ENCODE assay signal across 13 cellular contexts in the genomic region with DNA sequence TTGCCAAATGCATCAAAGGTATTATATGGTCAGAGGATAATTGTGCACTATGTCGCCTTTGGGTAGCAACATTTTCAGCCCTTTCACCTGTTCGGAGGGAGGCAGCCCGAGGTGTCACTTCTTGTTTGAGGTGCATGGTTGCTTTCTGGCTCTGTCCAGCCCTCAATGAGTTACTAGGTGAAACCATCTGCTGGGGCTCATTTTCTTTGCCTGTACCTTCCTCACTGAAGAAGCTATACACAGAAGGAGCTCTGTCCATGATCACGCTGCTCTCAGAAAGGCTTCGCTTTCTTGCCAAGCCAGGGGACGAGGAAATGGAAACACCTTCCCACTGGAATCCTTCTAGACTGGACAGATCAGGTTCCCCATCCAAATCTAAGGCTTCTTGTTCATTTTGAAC. TPM values are rescaled to one million over a fixed set of nuclear protein-coding genes. Genes with fewer than 3 reads are reported as not detected.
DNase-seq lines count a peak whose midpoint lies in the region; ATAC-seq and TF ChIP-seq lines count a peak whose summit lies in the region.
"Had no signal": no experiment of that assay in that cellular context is flagged by ENCODE, and none has a peak within 500 bp of the region (broad histone marks: within the 10 kb centered on the region; RNA-seq: fewer than 3 reads in every experiment).

No MANE protein-coding gene starts in this region.

- H3K4me1 Mint-ChIP-seq in endothelial cell (ENCODE audit: unreplicated experiment), result no peaks in the 10 kb centered on the region
- H3K4me1 Mint-ChIP-seq: B cell, H9 had no signal

- peaks cover 25% of the 10 kb centered on the region for H3K36me3 Mint-ChIP-seq in endothelial cell (ENCODE audit: low read depth, unreplicated experiment)

- peak overlapping the region; percentile 59 for H3K4me3 ChIP-seq in left ventricle myocardium inferior
- no peak overlapping the region for H3K4me3 ChIP-seq in gastrocnemius medialis
- H3K4me3 ChIP-seq: BLaER1 treated with 17β-estradiol and CSF1 and Interleukin-3, amounts not matched to agents 10 nM and 100 nM; GM12878 had no signal

- ATAC-seq in Right ventricle myocardium inferior, result no peak
- ATAC-seq in gastrocnemius medialis, result no peak
- no peak for ATAC-seq in GM18909 (IDR thresholded peaks at IDR 0.05; ENCODE audit: poor library complexity, unreplicated experiment)
- ATAC-seq: CD8-positive, alpha-beta T cell; GM12878 had no signal

- TF ChIP-seq POLR2A in gastrocnemius medialis (IDR thresholded peaks at IDR 0.05), result no peak

- no peaks in the 10 kb centered on the region for H3K27me3 Mint-ChIP-seq in endothelial cell (ENCODE audit: unreplicated experiment)
- H3K27me3 Mint-ChIP-seq: B cell had no signal

- H3K9me3 ChIP-seq in left ventricle myocardium inferior (replicated peaks) (no peaks in the 10 kb centered on the region), gastrocnemius medialis (no peaks in the 10 kb centered on the region)
- H3K9me3 ChIP-seq: BLaER1 treated with 17β-estradiol and CSF1 and Interleukin-3, amounts not matched to agents 10 nM and 100 nM had no signal

- peaks cover 93% of the 10 kb centered on the region for H3K36me3 ChIP-seq in left ventricle myocardium inferior
- H3K36me3 ChIP-seq in gastrocnemius medialis, result peaks cover 0 to 36% of the 10 kb centered on the region in 2 donors

- in situ Hi-C loops in gastrocnemius medialis (cut with MboI; ENCODE audit: low sequenced_read_pairs in 4 of 4), result no loop called here

- H3K4me1 ChIP-seq in left ventricle myocardium inferior, result peaks cover 74% of the 10 kb centered on the region
- H3K4me1 ChIP-seq in gastrocnemius medialis, result peaks cover 59 to 63% of the 10 kb centered on the region in 2 donors
- H3K4me1 ChIP-seq: BLaER1 treated with 17β-estradiol and CSF1 and Interleukin-3, amounts not matched to agents 10 nM and 100 nM had no signal

- H3K27ac ChIP-seq in left ventricle myocardium inferior (replicated peaks), result peak overlapping the region; percentile 50
- H3K27ac ChIP-seq in gastrocnemius medialis, result peak overlapping the region; percentile 82 to 92 (median 88)
- H3K27ac ChIP-seq: BLaER1 treated with 17β-estradiol and CSF1 and Interleukin-3, amounts not matched to agents 10 nM and 100 nM had no signal

- intact Hi-C loops in left ventricle myocardium inferior (cut with micrococcal nuclease) (no loop called here), Right ventricle myocardium inferior (cut with DNase I) (no loop called here), gastrocnemius medialis (cut with DNase I; ENCODE audit: low total_unique reads) (no loop called here)

- no peaks in the 10 kb centered on the region for H3K9me3 Mint-ChIP-seq in endothelial cell (ENCODE audit: unreplicated experiment)
- H3K9me3 Mint-ChIP-seq: CD8-positive, alpha-beta T cell; H9 had no signal

- no peaks in the 10 kb centered on the region for H3K27me3 ChIP-seq in left ventricle myocardium inferior (ENCODE audit: low read depth)
- H3K27me3 ChIP-seq in gastrocnemius medialis, result no peaks in the 10 kb centered on the region
- H3K27me3 ChIP-seq: BLaER1 treated with 17β-estradiol and CSF1 and Interleukin-3, amounts not matched to agents 10 nM and 100 nM had no signal

- H3K27ac Mint-ChIP-seq in endothelial cell (ENCODE audit: unreplicated experiment), result no peak overlapping the region
- H3K27ac Mint-ChIP-seq: B cell; CD8-positive, alpha-beta T cell; H9 had no signal

- DNase-seq in left ventricle myocardium inferior (no peak), Right ventricle myocardium inferior (ENCODE audit: missing footprints) (no peak), cerebellum (ENCODE audit: low spot score) (peak; percentile 46), gastrocnemius medialis (no peak), endothelial cell (ENCODE audit: low spot score) (no peak)
- DNase-seq: Calu3; CD8-positive, alpha-beta T cell; DMS79 treated with DMSO at 0.1 percent for 48 hours; H9 had no signal

- H3K4me3 Mint-ChIP-seq in endothelial cell (ENCODE audit: unreplicated experiment), result no peak overlapping the region
- H3K4me3 Mint-ChIP-seq: B cell; CD8-positive, alpha-beta T cell; H9 had no signal

- TF ChIP-seq CTCF in left ventricle myocardium inferior (IDR thresholded peaks at IDR 0.05; ENCODE audit: borderline replicate concordance) (no peak), gastrocnemius medialis (IDR thresholded peaks at IDR 0.05 in 4 of 5, conservative IDR thresholded peaks at IDR 0.05 in 1 of 5) (no peak), endothelial cell (IDR thresholded peaks at IDR 0.05; ENCODE audit: unreplicated experiment) (no peak)

RNA-seq across cellular contexts. Expression of a gene that starts 42.7 kb away (rescaled TPM):
- 680 TPM for total RNA-seq in left ventricle myocardium inferior
- 457 TPM for total RNA-seq in Right ventricle myocardium inferior
- total RNA-seq in cerebellum, result 49.7 TPM
- total RNA-seq in gastrocnemius medialis, result 100 to 1,000 TPM; 340 to 487 (median 414) TPM
- 56.3 TPM for total RNA-seq in endothelial cell (ENCODE audit: unreplicated experiment)

RNA-seq across cellular contexts. Expression of a gene that starts 47.2 kb away (rescaled TPM):
- 34.1 TPM for total RNA-seq in left ventricle myocardium inferior
- 23.5 TPM for total RNA-seq in Right ventricle myocardium inferior
- total RNA-seq in cerebellum, result 38.0 TPM
- total RNA-seq in gastrocnemius medialis, result 10 to 100 TPM; 26.7 to 74.3 (median 40.2) TPM
- total RNA-seq in endothelial cell (ENCODE audit: unreplicated experiment), result 121 TPM
